ENCODE assay signal across 18 cellular contexts in genomic region chr12:79848321-79848720, GRCh38.
DNase-seq lines count a peak whose midpoint lies in the region; ATAC-seq and TF ChIP-seq lines count a peak whose summit lies in the region.
"Had no signal": no experiment of that assay in that cellular context is flagged by ENCODE, and none has a peak within 500 bp of the region (broad histone marks: within the 10 kb centered on the region; RNA-seq: fewer than 3 reads in every experiment).

No MANE protein-coding gene starts in this region.

- H3K36me3 ChIP-seq in CD4-positive, CD25-positive, alpha-beta regulatory T cell (ENCODE audit: control insufficient read depth, insufficient read depth, low read length) = peaks cover 20% of the 10 kb centered on the region
- peaks cover 0 to 18% of the 10 kb centered on the region in 2 donors for H3K36me3 ChIP-seq in vagina

- H3K4me3 ChIP-seq in CD4-positive, CD25-positive, alpha-beta regulatory T cell (ENCODE audit: low read depth, low read length) = peak overlapping the region; percentile 53
- no peak overlapping the region for H3K4me3 ChIP-seq in vagina
- H3K4me3 ChIP-seq: cardiac muscle cell had no signal

- no peaks in the 10 kb centered on the region for H3K27me3 Mint-ChIP-seq in CD4-positive, CD25-positive, alpha-beta regulatory T cell
- H3K27me3 Mint-ChIP-seq in chondrocyte (ENCODE audit: low read depth) = no peaks in the 10 kb centered on the region
- H3K27me3 Mint-ChIP-seq: stimulated activated naive CD8-positive, alpha-beta T cell treated with anti-CD3 and anti-CD28 coated beads, Interleukin-15, Interleukin-2, amounts not matched to agents 100 ng/mL and 50 ng/mL, for 24 hours had no signal

- peak overlapping the region in 1 of 3 donors; percentile 70 for H3K27ac Mint-ChIP-seq in CD4-positive, CD25-positive, alpha-beta regulatory T cell
- no peak overlapping the region for H3K27ac Mint-ChIP-seq in chondrocyte (ENCODE audit: unreplicated experiment)
- H3K27ac Mint-ChIP-seq: stimulated activated naive CD8-positive, alpha-beta T cell treated with anti-CD3 and anti-CD28 coated beads, Interleukin-15, Interleukin-2, amounts not matched to agents 100 ng/mL and 50 ng/mL, for 24 hours had no signal

- peak in 1 of 3 donors; percentile 47 for DNase-seq in CD4-positive, CD25-positive, alpha-beta regulatory T cell
- peak; percentile 88 for DNase-seq in H4 (ENCODE audit: low spot score)
- DNase-seq in left colon = no peak
- DNase-seq in vagina (ENCODE audit: extremely low spot score in 2 of 2) = no peak
- no peak for DNase-seq in SHP77 treated with DMSO at 0.1 percent for 48 hours (lab: John Stamatoyannopoulos, UW)
- DNase-seq in chondrocyte (ENCODE audit: low spot score) = no peak
- DNase-seq in NCI-H1092 (lab: John Stamatoyannopoulos, UW) = no peak
- DNase-seq: activated T-cell treated with anti-CD3 and anti-CD28 coated beads, Interleukin-2, amount 50 U/mL, for 48 hours; hypothalamus; MM.1S; retina; RPMI8226; stimulated activated CD4-positive, alpha-beta T cell treated with anti-CD3 and anti-CD28 coated beads, Interleukin-4, amount 100 ng/mL, for 4 hours had no signal

- H3K27ac ChIP-seq in CD4-positive, CD25-positive, alpha-beta regulatory T cell (ENCODE audit: insufficient read depth, low read length, poor library complexity, severe bottlenecking) = peak overlapping the region; percentile 19
- H3K27ac ChIP-seq in VCaP (peak overlapping the region; percentile 65), vagina (no peak overlapping the region)
- H3K27ac ChIP-seq: C4-2B, cardiac muscle cell, epithelial cell of prostate had no signal

- no peaks in the 10 kb centered on the region for H3K27me3 ChIP-seq in CD4-positive, CD25-positive, alpha-beta regulatory T cell (ENCODE audit: control insufficient read depth, insufficient read depth, low read length)
- H3K27me3 ChIP-seq in vagina = no peaks in the 10 kb centered on the region
- H3K27me3 ChIP-seq: cardiac muscle cell had no signal

- TF ChIP-seq CTCF in VCaP (conservative IDR thresholded peaks at IDR 0.05) = no peak
- no peak for TF ChIP-seq CTCF in vagina (IDR thresholded peaks at IDR 0.05)
- no peak for TF ChIP-seq CTCF in chondrocyte (IDR thresholded peaks at IDR 0.05)

- H3K4me3 Mint-ChIP-seq in CD4-positive, CD25-positive, alpha-beta regulatory T cell = peak overlapping the region in 3 of 4 donors; percentile 11 to 64 (median 40)
- no peak overlapping the region for H3K4me3 Mint-ChIP-seq in chondrocyte (ENCODE audit: unreplicated experiment)
- H3K4me3 Mint-ChIP-seq: stimulated activated naive CD8-positive, alpha-beta T cell treated with anti-CD3 and anti-CD28 coated beads, Interleukin-15, Interleukin-2, amounts not matched to agents 100 ng/mL and 50 ng/mL, for 24 hours had no signal

- peaks cover 35% of the 10 kb centered on the region for H3K36me3 Mint-ChIP-seq in CD4-positive, CD25-positive, alpha-beta regulatory T cell
- H3K36me3 Mint-ChIP-seq in chondrocyte (ENCODE audit: low read depth) = peaks cover 18% of the 10 kb centered on the region

- intact Hi-C loops in left colon (cut with DNase I, micrococcal nuclease) (no loop called here), vagina (cut with DNase I) (no loop called here)

- peaks cover 0 to 14% (median 3%) of the 10 kb centered on the region in 7 donors for H3K9me3 Mint-ChIP-seq in CD4-positive, CD25-positive, alpha-beta regulatory T cell
- peaks cover 10% of the 10 kb centered on the region for H3K9me3 Mint-ChIP-seq in chondrocyte (ENCODE audit: low read depth)

- TF ChIP-seq POLR2A in vagina (IDR thresholded peaks at IDR 0.05) = no peak

- H3K9me3 ChIP-seq in CD4-positive, CD25-positive, alpha-beta regulatory T cell (ENCODE audit: control insufficient read depth in 2 of 2, low read length in 2 of 2) = peaks cover 10 to 16% of the 10 kb centered on the region in 2 experiments
- H3K9me3 ChIP-seq in vagina = no peaks in the 10 kb centered on the region

- H3K4me1 ChIP-seq in CD4-positive, CD25-positive, alpha-beta regulatory T cell (ENCODE audit: control insufficient read depth, insufficient read depth, low read length, poor library complexity, severe bottlenecking) = peaks cover 25% of the 10 kb centered on the region
- no peaks in the 10 kb centered on the region for H3K4me1 ChIP-seq in vagina

- H3K4me1 Mint-ChIP-seq in CD4-positive, CD25-positive, alpha-beta regulatory T cell = peaks cover 39 to 55% (median 44%) of the 10 kb centered on the region in 4 donors
- peaks cover 37% of the 10 kb centered on the region for H3K4me1 Mint-ChIP-seq in chondrocyte (ENCODE audit: low read depth)

- no peak for ATAC-seq in CD4-positive, CD25-positive, alpha-beta regulatory T cell (ENCODE audit: low read depth in 2 of 2)
- peak; percentile 75 for ATAC-seq in left colon
